21 cellular contexts compared by ENCODE assay signal in genomic region chr14:100466111-100466856, GRCh38.
DNase-seq lines count a peak whose midpoint lies in the region; ATAC-seq, FAIRE-seq and TF ChIP-seq lines count a peak whose summit lies in the region.
"Had no signal": no experiment of that assay in that cellular context is flagged by ENCODE, and none has a peak within 500 bp of the region (broad histone marks: within the 10 kb centered on the region; RNA-seq: fewer than 3 reads in every experiment).

No MANE protein-coding gene starts in this region.

- H3K23ac ChIP-seq in H1 (ENCODE audit: insufficient read length) (no peak overlapping the region), mesendoderm (ENCODE audit: low read length) (no peak overlapping the region)

- H3K4ac ChIP-seq in H1 (replicated peaks; ENCODE audit: insufficient read length, low read depth, low read length) (no peak overlapping the region), mesendoderm (ENCODE audit: low read depth, low read length) (no peak overlapping the region)

- peak overlapping the region; percentile 79; the same call in 1 of the 2 replicates for H2BK12ac ChIP-seq in H1 (ENCODE audit: low read depth, low read length)

- peaks cover 6% of the 10 kb centered on the region; the same call in 1 of the 2 replicates for H3F3A ChIP-seq in GM23338 (replicated peaks; ENCODE audit: low read depth)

- peak overlapping the region; percentile 34 for H3K4me2 ChIP-seq in GM23338
- H3K4me2 ChIP-seq in H1 (ENCODE audit: insufficient read depth in 1 of 2, low read depth in 2 of 2, low read length in 2 of 2): peak overlapping the region in 1 of 2 experiments; percentile 12; a peak in 1 of 4 replicates
- H3K4me2 ChIP-seq in mesendoderm (ENCODE audit: low read length): no peak overlapping the region
- H3K4me2 ChIP-seq: BLaER1, PC-9 had no signal

- H3K4me3 ChIP-seq in GM23338: no peak overlapping the region
- no peak overlapping the region for H3K4me3 ChIP-seq in HUES64 (ENCODE audit: low read length)
- H3K4me3 ChIP-seq in H1 (ENCODE audit: extremely low read depth in 1 of 4, insufficient read depth in 2 of 4, low read depth in 3 of 4, low read length in 4 of 4): no peak overlapping the region
- no peak overlapping the region for H3K4me3 ChIP-seq in mesendoderm (ENCODE audit: low read length)
- H3K4me3 ChIP-seq: BLaER1, PC-9, SJSA1 had no signal

- peak; percentile 81 for ATAC-seq in GM23338
- ATAC-seq in HG02840 (IDR thresholded peaks at IDR 0.05; ENCODE audit: low FRiP score, unreplicated experiment): no peak
- ATAC-seq: HepG2 had no signal

- H4K5ac ChIP-seq in H1 (ENCODE audit: insufficient read length, low read depth, low read length) (no peak overlapping the region), mesendoderm (ENCODE audit: low read length) (no peak overlapping the region)

- intact Hi-C loops in posterior cingulate gyrus (cut with DNase I): no loop called here

- 0 out of 2 replicates have a peak overlapping the region, but pooled peaks have one; percentile 1 for H3K9ac ChIP-seq in HUES64 (ENCODE audit: low read depth, low read length)
- H3K9ac ChIP-seq in H1 (replicated peaks in 1 of 4; ENCODE audit: extremely low read depth in 1 of 4, low read depth in 3 of 4, low read length in 3 of 4): no peak overlapping the region
- H3K9ac ChIP-seq in mesendoderm (ENCODE audit: low read length): no peak overlapping the region
- H3K9ac ChIP-seq: BLaER1 had no signal

- H3K4me3 Mint-ChIP-seq in GM23338: 0 out of 3 replicates have a peak overlapping the region, but pooled peaks have one; percentile 17
- H3K4me3 Mint-ChIP-seq: CD8-positive, alpha-beta memory T cell had no signal

- H3K27ac Mint-ChIP-seq in GM23338: no peak overlapping the region
- H3K27ac Mint-ChIP-seq: CD8-positive, alpha-beta memory T cell had no signal

- peaks cover 3% of the 10 kb centered on the region; the same call in 1 of the 2 replicates for H3K23me2 ChIP-seq in H1 (ENCODE audit: low read depth, low read length)

- H3K36me3 Mint-ChIP-seq in GM23338 (ENCODE audit: low read depth): no peaks in the 10 kb centered on the region; the same call in 2 of the 3 replicates

- no peak overlapping the region; the same call in 1 of the 2 replicates for H4K8ac ChIP-seq in H1 (ENCODE audit: extremely low read depth, insufficient read depth, low read length)
- H4K8ac ChIP-seq in mesendoderm (ENCODE audit: low read depth, low read length): no peak overlapping the region

- H3K27ac ChIP-seq in GM23338 (ENCODE audit: low read depth) (no peak overlapping the region), HUES64 (ENCODE audit: low read depth, low read length) (no peak overlapping the region), H1 (ENCODE audit: low read depth, low read length) (no peak overlapping the region), mesendoderm (ENCODE audit: low read depth, low read length) (no peak overlapping the region)
- H3K27ac ChIP-seq: BLaER1, PC-9, SJSA1 had no signal

- peaks cover 33% of the 10 kb centered on the region for H3K4me1 Mint-ChIP-seq in GM23338

- H3K79me1 ChIP-seq in H1 (ENCODE audit: low read depth, low read length) (no peaks in the 10 kb centered on the region), mesendoderm (ENCODE audit: low read length) (no peaks in the 10 kb centered on the region)

- peak; percentile 52 for FAIRE-seq in H1 (lab: Jason Lieb, UNC)
- FAIRE-seq: A204.1, GM12891, H54, HepG2 had no signal

- H2BK20ac ChIP-seq in H1 (ENCODE audit: low read length): peak overlapping the region; percentile 69; the same call in 1 of the 2 replicates

- H3K18ac ChIP-seq in H1 (ENCODE audit: extremely low read depth, low read length) (peak overlapping the region; percentile 17; the same call in 1 of the 2 replicates), mesendoderm (ENCODE audit: low read length) (no peak overlapping the region)

- no peaks in the 10 kb centered on the region for H3K79me2 ChIP-seq in GM23338 (replicated peaks; ENCODE audit: insufficient read depth)
- no peaks in the 10 kb centered on the region for H3K79me2 ChIP-seq in H1 (ENCODE audit: control insufficient read depth in 1 of 2, insufficient read depth in 2 of 2, low read length in 2 of 2)
- H3K79me2 ChIP-seq in mesendoderm (ENCODE audit: control insufficient read depth, insufficient read depth, low read length): no peaks in the 10 kb centered on the region

- no peak for TF ChIP-seq POLR2A in H1 (IDR thresholded peaks at IDR 0.05; ENCODE audit: control extremely low read depth in 1 of 2, low read depth in 2 of 2, low read length in 2 of 2)

- H2BK15ac ChIP-seq in H1 (ENCODE audit: low read length) (peak overlapping the region; percentile 83; the same call in 1 of the 2 replicates), mesendoderm (replicated peaks; ENCODE audit: low read depth) (no peak overlapping the region)

- WGBS in HUES64: 33% methylated on average over 9 of the region's 9 CpGs
- 57% methylated on average over 8 of the region's 9 CpGs; no CpG with 5 or more reads in 1 of the 2 experiments for WGBS in H1 (ENCODE audit: extremely low coverage in 1 of 2, insufficient coverage in 1 of 2, insufficient read length in 1 of 2, insufficient replicate concordance in 2 of 2, low coverage in 1 of 2, low lambda C conversion rate in 2 of 2, missing lambda C conversion rate in 1 of 2), 2 experiments
- WGBS in mesendoderm (ENCODE audit: extremely low coverage, insufficient coverage, low lambda C conversion rate): no CpG with 5 or more reads among the region's 9 CpGs

- CTCF ChIA-PET in H1 (lab: Charles Lee; ENCODE audit: partially characterized antibody): interaction anchor here (0.6 to 3.8 kb wide), 16 partner anchors 12 to 187 kb away, joined by 3 to 39 read pairs (median 4); no protein-coding TSS in a partner anchor

- H2BK120ac ChIP-seq in H1 (replicated peaks; ENCODE audit: low read depth, low read length) (peak overlapping the region; percentile 20), mesendoderm (ENCODE audit: low read depth, low read length) (no peak overlapping the region)

- H2AFZ ChIP-seq in GM23338 (no peak overlapping the region), H1 (ENCODE audit: low read length) (no peak overlapping the region)
- H2AFZ ChIP-seq: PC-9 had no signal

- no peaks in the 10 kb centered on the region for H3K9me3 Mint-ChIP-seq in GM23338
- H3K9me3 Mint-ChIP-seq: CD8-positive, alpha-beta memory T cell had no signal

- H3K27me3 ChIP-seq in GM23338 (ENCODE audit: insufficient read depth): no peaks in the 10 kb centered on the region
- H3K27me3 ChIP-seq in HUES64 (ENCODE audit: insufficient read depth, low read length): 0 out of 2 replicates have a peak, but pooled peaks cover 2% of the 10 kb centered on the region
- H3K27me3 ChIP-seq in H1 (replicated peaks in 1 of 4; ENCODE audit: control insufficient read depth in 3 of 4, extremely low read depth in 1 of 4, insufficient read depth in 3 of 4, low read length in 3 of 4): no peaks in the 10 kb centered on the region
- no peaks in the 10 kb centered on the region for H3K27me3 ChIP-seq in mesendoderm (ENCODE audit: insufficient read depth, low read length, poor library complexity)
- H3K27me3 ChIP-seq: BLaER1, SJSA1 had no signal

- TF ChIP-seq CTCF in GM23338 (conservative IDR thresholded peaks at IDR 0.05; ENCODE audit: low read depth in 2 of 2) (peak; percentile 63 to 74), H1 (IDR thresholded peaks at IDR 0.05; ENCODE audit: control extremely low read depth in 1 of 3, insufficient read depth in 1 of 3, low read depth in 1 of 3, low read length in 3 of 3) (peak; percentile 43 to 77 (median 65))

- H2BK5ac ChIP-seq in H1 (ENCODE audit: low read depth, low read length): 0 out of 2 replicates have a peak overlapping the region, but pooled peaks have one; percentile 54
- H2BK5ac ChIP-seq in mesendoderm (ENCODE audit: low read length): no peak overlapping the region

- peak overlapping the region; percentile 45 for H4K91ac ChIP-seq in H1 (replicated peaks; ENCODE audit: insufficient read length, low read length)

- H3K27me3 Mint-ChIP-seq in GM23338 (ENCODE audit: insufficient read depth, low read depth, poor library complexity): peaks cover 5% of the 10 kb centered on the region
- H3K27me3 Mint-ChIP-seq: CD8-positive, alpha-beta memory T cell had no signal

- DNase-seq in GM23338 (ENCODE audit: low spot score) (peak; percentile 55), H1 (ENCODE audit: low read depth in 1 of 2, low spot score in 2 of 2) (peak in 1 of 2 experiments; percentile 69), mesendoderm (peak; percentile 33), posterior cingulate gyrus (no peak), HCEC 1CT (no peak)
- DNase-seq: CD8-positive, alpha-beta memory T cell; GF-D8; KG1; NCI-H1048; NCI-H1436 treated with DMSO at 0.1 percent for 48 hours; NCI-H2029 treated with DMSO at 0.1 percent for 48 hours; NCI-H774; PC-9 had no signal

- H3K9me2 ChIP-seq in GM23338 (ENCODE audit: insufficient read depth): no peaks in the 10 kb centered on the region

- no peak for TF ChIP-seq EP300 in H1 (IDR thresholded peaks at IDR 0.05; ENCODE audit: borderline replicate concordance in 1 of 2, low read depth in 2 of 2, low read length in 2 of 2)

- no peak overlapping the region for H3K56ac ChIP-seq in H1 (replicated peaks; ENCODE audit: insufficient read length, low read depth, low read length)
- H3K56ac ChIP-seq in mesendoderm (ENCODE audit: low read length): no peak overlapping the region

- H2AK5ac ChIP-seq in H1 (ENCODE audit: low read depth, low read length): peak overlapping the region; percentile 92; the same call in 1 of the 2 replicates
- no peak overlapping the region for H2AK5ac ChIP-seq in mesendoderm (ENCODE audit: low read length)

- H4K20me1 ChIP-seq in GM23338 (replicated peaks; ENCODE audit: insufficient read depth): no peaks in the 10 kb centered on the region
- H4K20me1 ChIP-seq in H1 (replicated peaks in 1 of 2; ENCODE audit: control insufficient read depth in 1 of 2, insufficient read depth in 2 of 2, low read length in 2 of 2): peaks cover 0 to 2% of the 10 kb centered on the region in 2 experiments
- H4K20me1 ChIP-seq: BLaER1 had no signal

- H3K4me1 ChIP-seq in GM23338 (ENCODE audit: insufficient read depth) (peaks cover 19% of the 10 kb centered on the region), HUES64 (ENCODE audit: insufficient read depth, low read length) (peaks cover 17% of the 10 kb centered on the region), H1 (replicated peaks in 1 of 4; ENCODE audit: control insufficient read depth in 3 of 4, insufficient read depth in 4 of 4, low read length in 3 of 4) (peaks cover 3 to 12% (median 6%) of the 10 kb centered on the region in 4 experiments), mesendoderm (ENCODE audit: control insufficient read depth, low read depth, low read length) (peaks cover 2% of the 10 kb centered on the region)
- H3K4me1 ChIP-seq: SJSA1 had no signal

- no peaks in the 10 kb centered on the region for H3K9me3 ChIP-seq in HUES64 (ENCODE audit: insufficient read depth, low read depth, low read length)
- no peaks in the 10 kb centered on the region for H3K9me3 ChIP-seq in H1 (ENCODE audit: insufficient read depth in 2 of 2, low read depth in 1 of 2, low read length in 1 of 2)
- H3K9me3 ChIP-seq: BLaER1, SJSA1 had no signal

- POLR2A ChIA-PET in H1 (lab: Charles Lee; ENCODE audit: partially characterized antibody): interaction anchor here (1.0 kb wide), 1 partner anchor 88 kb away, joined by 3 read pairs; no protein-coding TSS in a partner anchor

- H3K14ac ChIP-seq in H1 (ENCODE audit: insufficient read length): no peak overlapping the region

- TF ChIP-seq RAD21 in H1 (IDR thresholded peaks at IDR 0.05 in 1 of 2, conservative IDR thresholded peaks at IDR 0.05 in 1 of 2; ENCODE audit: low read depth in 2 of 2, low read length in 2 of 2): peak; percentile 22 to 53; a peak in 3 of 4 replicates

- H3K36me3 ChIP-seq in GM23338 (ENCODE audit: insufficient read depth): no peaks in the 10 kb centered on the region
- no peaks in the 10 kb centered on the region for H3K36me3 ChIP-seq in HUES64 (ENCODE audit: insufficient read depth, low read length)
- H3K36me3 ChIP-seq in H1 (ENCODE audit: control insufficient read depth in 2 of 4, insufficient read depth in 4 of 4, low read length in 3 of 4): no peaks in the 10 kb centered on the region
- no peaks in the 10 kb centered on the region for H3K36me3 ChIP-seq in mesendoderm (ENCODE audit: control insufficient read depth, insufficient read depth, low read length)
- H3K36me3 ChIP-seq: BLaER1, SJSA1 had no signal

Comparison
In these comparisons a context has a peak if more than half of its experiments do, and no peak if none do; other contexts are left out.
1. DNase-seq: peak in GM23338 (single experiment) and mesendoderm (single experiment); none in posterior cingulate gyrus (0 of 10) and HCEC 1CT (single experiment).